ENCODE assay signal across 8 cellular contexts in genomic region chr17:27455914-27456680, GRCh38. TPM values are rescaled to one million over a fixed set of nuclear protein-coding genes. Genes with fewer than 3 reads are reported as not detected.
DNase-seq lines count a peak whose midpoint lies in the region; ATAC-seq and TF ChIP-seq lines count a peak whose summit lies in the region.

KSR1 (plus strand) TSS chr17:27456448; CDS start chr17:27456644, 196 bp downstream.

- H3K27ac ChIP-seq in Karpas-422 (ENCODE audit: low read length) (no peak within 1 kb of the TSS), suprapubic skin (peak within 1 kb of the TSS; percentile 83)

- H3K4me3 ChIP-seq in Karpas-422 (ENCODE audit: low read length) (peak within 1 kb of the TSS; percentile 38; the same call in 1 of the 2 replicates), suprapubic skin (peak within 1 kb of the TSS; percentile 94)

- WGBS in suprapubic skin, result 2% methylated on average over 15 of the region's 88 CpGs

- H2AFZ ChIP-seq in Karpas-422 (ENCODE audit: low read length), result no peak within 1 kb of the TSS

- H3K9me3 ChIP-seq in Karpas-422 (ENCODE audit: low read length), result no peaks in the 10 kb centered on the region
- no peaks in the 10 kb centered on the region for H3K9me3 ChIP-seq in suprapubic skin

- H3K9me2 ChIP-seq in Karpas-422 (replicated peaks; ENCODE audit: insufficient read depth, low read length), result no peaks in the 10 kb centered on the region

- ATAC-seq in GM21576 (IDR thresholded peaks at IDR 0.05; ENCODE audit: unreplicated experiment), result peak; percentile 71

- H3K4me1 ChIP-seq in Karpas-422 (ENCODE audit: low read length) (no peaks in the 10 kb centered on the region), suprapubic skin (peaks cover 50% of the 10 kb centered on the region)

- H3K79me2 ChIP-seq in Karpas-422 (ENCODE audit: low read length), result no peaks in the 10 kb centered on the region

- H3K27me3 ChIP-seq in Karpas-422 (ENCODE audit: low read length), result no peaks in the 10 kb centered on the region
- no peaks in the 10 kb centered on the region for H3K27me3 ChIP-seq in suprapubic skin

- H3K36me3 ChIP-seq in Karpas-422 (ENCODE audit: insufficient read depth, low read length) (no peaks in the 10 kb centered on the region), suprapubic skin (no peaks in the 10 kb centered on the region)

- peak in 1 of 2 donors; percentile 75 for TF ChIP-seq POLR2A in suprapubic skin (IDR thresholded peaks at IDR 0.05)

- no peak within 1 kb of the TSS for H3K9ac ChIP-seq in Karpas-422 (ENCODE audit: low read length)

- peak within 1 kb of the TSS; percentile 45 for H3K4me2 ChIP-seq in Karpas-422 (ENCODE audit: low read depth, low read length, poor library complexity, severe bottlenecking)

- DNase-seq in DMS53 treated with DMSO at 0.1 percent for 48 hours (lab: John Stamatoyannopoulos, UW; ENCODE audit: unreplicated experiment) (peak; percentile 86), Karpas-422 (peak; percentile 62), SK-N-DZ (ENCODE audit: low spot score) (peak; percentile 90), globus pallidus (ENCODE audit: low spot score) (peak; percentile 87), occipital lobe (lab: John Stamatoyannopoulos, UW) (peak; percentile 67), suprapubic skin (ENCODE audit: low spot score in 2 of 2) (peak; percentile 83 to 88)
- DNase-seq in activated naive CD4-positive, alpha-beta T cell treated with Interleukin-2 at 50 U/mL for 16 hours, result peak; percentile 84

- TF ChIP-seq CTCF in suprapubic skin (IDR thresholded peaks at IDR 0.05), result peak in 1 of 2 donors; percentile 11

- H4K20me1 ChIP-seq in Karpas-422 (ENCODE audit: insufficient read depth, low read depth, low read length), result no peaks in the 10 kb centered on the region

- no peak for TF ChIP-seq EP300 in suprapubic skin (IDR thresholded peaks at IDR 0.05)

RNA-seq across cellular contexts. Expression of gene KSR1, which starts in this region (rescaled TPM):
- 0.32 and 0.52 TPM in 2 replicates for total RNA-seq in Karpas-422 (2014; rRNA removed; shearing (Covaris generic); ENCODE audit: low replicate concordance)
- polyA plus RNA-seq in SK-N-DZ (2014; cell fraction: cytosol; rRNA removed), result 4.6 and 6.5 TPM in 2 replicates
- 14.8 and 18.0 TPM in 2 replicates for polyA plus RNA-seq in SK-N-DZ (2014; cell fraction: nucleus; rRNA removed)
- total RNA-seq in occipital lobe (15.3 TPM), suprapubic skin (10 to 100 TPM; 38.1 to 54.0 (median 49.5) TPM)

Comparison
In these comparisons a context has a peak if more than half of its experiments do, and no peak if none do; other contexts are left out.
1. RNA of gene KSR1 (total RNA-seq): 38.1 to 54.0 TPM in suprapubic skin and 15.3 TPM in occipital lobe (single experiment); 0.32 to 0.52 TPM in Karpas-422; every median in the first group is over 10 times any median in the second.
2. Peak in DNase-seq, H3K4me3 ChIP-seq and H3K4me2 ChIP-seq in Karpas-422; RNA of the gene not detected or under 1 TPM.
3. Peak in every context shown above with its lines, with median percentiles within 50 percentile points of each other: DNase-seq.